Comparison of ENCODE assay signal across 8 cellular contexts in genomic region chr4:2962614-2963184, GRCh38. TPM values are rescaled to one million over a fixed set of nuclear protein-coding genes. Genes with fewer than 3 reads are reported as not detected.
A peak's percentile ranks its signal among the peaks of the same experiment; 100 is the strongest.
DNase-seq lines count a peak whose midpoint lies in the region; ATAC-seq and TF ChIP-seq lines count a peak whose summit lies in the region.

No MANE protein-coding gene starts in this region.

- peaks cover 3% of the 10 kb centered on the region; the same call in 1 of the 2 replicates for H4K20me1 ChIP-seq in GM23248 (ENCODE audit: insufficient read depth)
- H4K20me1 ChIP-seq in Loucy (ENCODE audit: insufficient read depth, low read length, poor library complexity, severe bottlenecking) = peaks cover 36% of the 10 kb centered on the region

- H3K27ac Mint-ChIP-seq in activated T-helper 2 cell treated with anti-CD3 and anti-CD28 coated beads, Interferon-gamma antibody, Interleukin-2, Interleukin-4, amounts not matched to agents 10 μg/mL and 5 μg/mL and 100 μg/mL, durations not matched to agents 14 hours and 24 hours and 36 hours = peak overlapping the region; percentile 87

- H2AFZ ChIP-seq in GM23248 (peak overlapping the region; percentile 85), Loucy (ENCODE audit: low read length) (peak overlapping the region; percentile 92), parathyroid adenoma (peak overlapping the region; percentile 97)

- TF ChIP-seq POLR2A in heart left ventricle (IDR thresholded peaks at IDR 0.05) = no peak

- no peaks in the 10 kb centered on the region for H3K27me3 Mint-ChIP-seq in activated T-helper 2 cell treated with anti-CD3 and anti-CD28 coated beads, Interferon-gamma antibody, Interleukin-2, Interleukin-4, amounts not matched to agents 10 μg/mL and 5 μg/mL and 100 μg/mL, durations not matched to agents 14 hours and 24 hours and 36 hours (ENCODE audit: low read depth)

- 1% methylated on average over 43 of the region's 43 CpGs for WGBS in GM23248 (ENCODE audit: low coverage in 1 of 2, low lambda C conversion rate in 2 of 2, missing lambda C conversion rate in 2 of 2), 2 experiments
- WGBS in heart left ventricle, 4 donors = 0 to 1% (median 1%) methylated on average over 15 to 43 of the region's 43 CpGs

- H3K4me3 ChIP-seq in GM23248 = peak overlapping the region; percentile 99
- H3K4me3 ChIP-seq in Loucy (ENCODE audit: low read length, poor library complexity, severe bottlenecking) = peak overlapping the region; percentile 77
- H3K4me3 ChIP-seq in heart left ventricle = peak overlapping the region; percentile 70 to 100 (median 84)
- peak overlapping the region; percentile 87 for H3K4me3 ChIP-seq in parathyroid adenoma (ENCODE audit: low read depth, low read length)

- DNase-seq in SIG-M5 treated with dmso at 0.1 percent for 504 hours (lab: John Stamatoyannopoulos, UW; ENCODE audit: unreplicated experiment) (peak; percentile 29), SIG-M5 (lab: John Stamatoyannopoulos, UW) (no peak), GM23248 (peak; percentile 75), heart left ventricle (peak in 2 of 5 donors; percentile 53 to 59), HuH-7 (ENCODE audit: low spot score) (no peak)
- DNase-seq in activated T-helper 2 cell treated with anti-CD3 and anti-CD28 coated beads, Interferon-gamma antibody, Interleukin-2, Interleukin-4, amounts not matched to agents 10 μg/mL and 5 μg/mL and 100 μg/mL, durations not matched to agents 14 hours and 24 hours and 36 hours (ENCODE audit: low spot score) = no peak

- no peaks in the 10 kb centered on the region for H3K9me3 Mint-ChIP-seq in activated T-helper 2 cell treated with anti-CD3 and anti-CD28 coated beads, Interferon-gamma antibody, Interleukin-2, Interleukin-4, amounts not matched to agents 10 μg/mL and 5 μg/mL and 100 μg/mL, durations not matched to agents 14 hours and 24 hours and 36 hours

- H3K79me2 ChIP-seq in GM23248 (ENCODE audit: insufficient read depth) (peaks cover 80% of the 10 kb centered on the region), Loucy (ENCODE audit: insufficient read depth, low read length) (peaks cover 63% of the 10 kb centered on the region), parathyroid adenoma (no peaks in the 10 kb centered on the region)

- peak overlapping the region; percentile 95 for H3K9ac ChIP-seq in GM23248
- peak overlapping the region; percentile 83 for H3K9ac ChIP-seq in Loucy (ENCODE audit: low read depth, low read length, poor library complexity, severe bottlenecking)
- H3K9ac ChIP-seq in parathyroid adenoma = no peak overlapping the region

- ATAC-seq in heart left ventricle = peak; percentile 7 to 52 (median 36)

- no peaks in the 10 kb centered on the region for H3K9me3 ChIP-seq in GM23248 (ENCODE audit: low read depth)
- no peaks in the 10 kb centered on the region for H3K9me3 ChIP-seq in Loucy (ENCODE audit: insufficient read depth, low read depth, low read length)
- H3K9me3 ChIP-seq in heart left ventricle = no peaks in the 10 kb centered on the region
- H3K9me3 ChIP-seq in parathyroid adenoma (ENCODE audit: control insufficient read depth, low read length) = no peaks in the 10 kb centered on the region

- H3K27me3 ChIP-seq in GM23248 (replicated peaks; ENCODE audit: insufficient read depth) (no peaks in the 10 kb centered on the region), Loucy (ENCODE audit: insufficient read depth, low read length, poor library complexity, severe bottlenecking) (no peaks in the 10 kb centered on the region), heart left ventricle (no peaks in the 10 kb centered on the region), parathyroid adenoma (ENCODE audit: control insufficient read depth, insufficient read depth, low read length) (no peaks in the 10 kb centered on the region)

- H3K27ac ChIP-seq in GM23248 = peak overlapping the region; percentile 83
- peak overlapping the region; percentile 60 to 92 (median 85) for H3K27ac ChIP-seq in heart left ventricle
- peak overlapping the region; percentile 63 for H3K27ac ChIP-seq in parathyroid adenoma

- peak overlapping the region; percentile 92 for H3K4me3 Mint-ChIP-seq in activated T-helper 2 cell treated with anti-CD3 and anti-CD28 coated beads, Interferon-gamma antibody, Interleukin-2, Interleukin-4, amounts not matched to agents 10 μg/mL and 5 μg/mL and 100 μg/mL, durations not matched to agents 14 hours and 24 hours and 36 hours (ENCODE audit: low read depth)

- in situ Hi-C loops in GM23248 (cut with MboI) = no loop called here

- peak overlapping the region; percentile 96 for H3K4me2 ChIP-seq in GM23248 (ENCODE audit: unreplicated experiment)
- peak overlapping the region; percentile 92 for H3K4me2 ChIP-seq in Loucy (ENCODE audit: low read depth, low read length, poor library complexity, severe bottlenecking)
- H3K4me2 ChIP-seq in parathyroid adenoma (ENCODE audit: low read length) = peak overlapping the region; percentile 98

- H3K4me1 ChIP-seq in GM23248 (ENCODE audit: insufficient read depth) (peaks cover 27% of the 10 kb centered on the region), Loucy (ENCODE audit: insufficient read depth, low read length, poor library complexity, severe bottlenecking) (peaks cover 11% of the 10 kb centered on the region), heart left ventricle (peaks cover 4 to 30% (median 23%) of the 10 kb centered on the region in 12 donors), parathyroid adenoma (peaks cover 6% of the 10 kb centered on the region)

- peaks cover 42% of the 10 kb centered on the region for H3K36me3 Mint-ChIP-seq in activated T-helper 2 cell treated with anti-CD3 and anti-CD28 coated beads, Interferon-gamma antibody, Interleukin-2, Interleukin-4, amounts not matched to agents 10 μg/mL and 5 μg/mL and 100 μg/mL, durations not matched to agents 14 hours and 24 hours and 36 hours (ENCODE audit: low read depth)

- H3K4me1 Mint-ChIP-seq in activated T-helper 2 cell treated with anti-CD3 and anti-CD28 coated beads, Interferon-gamma antibody, Interleukin-2, Interleukin-4, amounts not matched to agents 10 μg/mL and 5 μg/mL and 100 μg/mL, durations not matched to agents 14 hours and 24 hours and 36 hours (ENCODE audit: low read depth) = peaks cover 34% of the 10 kb centered on the region

- intact Hi-C loops in activated T-helper 2 cell treated with anti-CD3 and anti-CD28 coated beads, Interferon-gamma antibody, Interleukin-2, Interleukin-4, amounts not matched to agents 10 μg/mL and 5 μg/mL and 100 μg/mL, durations not matched to agents 14 hours and 24 hours and 36 hours (cut with micrococcal nuclease) = loop anchor here (1.0 to 10.0 kb wide), 9 partner anchors 8 to 544 kb away; partner anchors contain the start of genes CFAP99, FAM193A, HTT and HTT-AS
- intact Hi-C loops in heart left ventricle (cut with DNase I) = loop anchor here in 4 of 10 donors (2.0 to 10.0 kb wide), 5 partner anchors 28 to 718 kb away; partner anchors contain the start of genes CFAP99 (in 3 of the 4), ZFYVE28 (in 3 of the 4), HAUS3 (in 1 of the 4) and POLN (in 1 of the 4)

- TF ChIP-seq CTCF in Loucy (conservative IDR thresholded peaks at IDR 0.05; ENCODE audit: low read length) (no peak), heart left ventricle (IDR thresholded peaks at IDR 0.05) (no peak), parathyroid adenoma (IDR thresholded peaks at IDR 0.05) (no peak)

- H3K9me2 ChIP-seq in GM23248 (ENCODE audit: insufficient read depth) (no peaks in the 10 kb centered on the region), Loucy (replicated peaks; ENCODE audit: low read depth, low read length) (no peaks in the 10 kb centered on the region)

- H3K36me3 ChIP-seq in GM23248 (ENCODE audit: low read depth) (no peaks in the 10 kb centered on the region), Loucy (ENCODE audit: insufficient read depth, low read length) (peaks cover 2% of the 10 kb centered on the region; the same call in 1 of the 2 replicates), heart left ventricle (peaks cover 0 to 17% (median 8%) of the 10 kb centered on the region in 9 donors), parathyroid adenoma (ENCODE audit: control insufficient read depth, insufficient read depth, low read length) (no peaks in the 10 kb centered on the region)

- H3F3A ChIP-seq in GM23248 (ENCODE audit: insufficient read depth) (peaks cover 20% of the 10 kb centered on the region; the same call in 1 of the 2 replicates), Loucy (ENCODE audit: low read depth) (peaks cover 7% of the 10 kb centered on the region; the same call in 1 of the 2 replicates)

RNA-seq across cellular contexts. Expression of gene NOP14, which starts 0.5 kb away (rescaled TPM):
- total RNA-seq in GM23248 (2014; rRNA removed; shearing (Covaris generic)) = 15.9 and 20.6 TPM in 2 replicates
- polyA plus RNA-seq in GM23248 (2016; fragmentation: Nextera tagmentation; extraction: Ambion mirVana) = 19.3 and 20.5 TPM in 2 replicates
- 104 and 106 TPM in 2 replicates for total RNA-seq in activated T-helper 2 cell treated with anti-CD3 and anti-CD28 coated beads, Interferon-gamma antibody, Interleukin-2, Interleukin-4, amounts not matched to agents 10 μg/mL and 5 μg/mL and 100 μg/mL, durations not matched to agents 14 hours and 24 hours and 36 hours
- 10 to 100 TPM; 11.4 to 21.5 (median 15.8) TPM for total RNA-seq in heart left ventricle
- polyA plus RNA-seq in heart left ventricle = 10 to 100 TPM; 11.7 to 26.0 TPM

RNA-seq across cellular contexts. Expression of gene GRK4, which starts 0.7 kb away (rescaled TPM):
- total RNA-seq in GM23248 (2014; rRNA removed; shearing (Covaris generic)) = 5.8 and 7.1 TPM in 2 replicates
- polyA plus RNA-seq in GM23248 (2016; fragmentation: Nextera tagmentation; extraction: Ambion mirVana) (5.1 and 6.5 TPM in 2 replicates), heart left ventricle (10 to 100 TPM in 1 of 2 donors, 1 to 10 TPM in 1; 5.3 to 12.0 TPM)
- 4.5 and 4.6 TPM in 2 replicates for total RNA-seq in activated T-helper 2 cell treated with anti-CD3 and anti-CD28 coated beads, Interferon-gamma antibody, Interleukin-2, Interleukin-4, amounts not matched to agents 10 μg/mL and 5 μg/mL and 100 μg/mL, durations not matched to agents 14 hours and 24 hours and 36 hours
- total RNA-seq in heart left ventricle = 10 to 100 TPM in 2 of 9 donors, 1 to 10 TPM in 7; 4.9 to 11.8 (median 9.3) TPM

Comparison
In these comparisons a context has a peak if more than half of its experiments do, and no peak if none do; other contexts are left out.
1. DNase-seq: peak in SIG-M5 treated with dmso at 0.1 percent for 504 hours (single experiment) and GM23248 (single experiment); none in SIG-M5 (single experiment), activated T-helper 2 cell treated with anti-CD3 and anti-CD28 coated beads, Interferon-gamma antibody, Interleukin-2, Interleukin-4, amounts not matched to agents 10 μg/mL and 5 μg/mL and 100 μg/mL, durations not matched to agents 14 hours and 24 hours and 36 hours (single experiment) and HuH-7 (single experiment).
2. Peak in every context shown above with its lines, with median percentiles within 50 percentile points of each other: H2AFZ ChIP-seq, H3K27ac ChIP-seq, H3K4me2 ChIP-seq and H3K4me3 ChIP-seq.